8 cellular contexts compared by ENCODE assay signal in genomic region chr19:4124638-4125037, GRCh38. TPM values are rescaled to one million over a fixed set of nuclear protein-coding genes. Genes with fewer than 3 reads are reported as not detected.
DNase-seq lines count a peak whose midpoint lies in the region; ATAC-seq, FAIRE-seq and TF ChIP-seq lines count a peak whose summit lies in the region.

No MANE protein-coding gene starts in this region.

- TF ChIP-seq POLR2A in A549 (IDR thresholded peaks at IDR 0.05; ENCODE audit: low read length) (no peak), body of pancreas (IDR thresholded peaks at IDR 0.05) (no peak)

- peaks cover 2 to 3% of the 10 kb centered on the region in 2 donors for H3K36me3 ChIP-seq in mucosa of rectum (ENCODE audit: control insufficient read depth in 2 of 2, insufficient read depth in 2 of 2, low read length in 2 of 2)
- H3K36me3 ChIP-seq in body of pancreas (replicated peaks in 1 of 2; ENCODE audit: insufficient read depth in 1 of 2, low read depth in 2 of 2): no peaks in the 10 kb centered on the region

- POLR2A ChIA-PET in A549 (lab: Yijun Ruan, JAX): interaction anchor here (0.7 kb wide), 1 partner anchor 108 kb away, joined by 8 read pairs; no protein-coding TSS in a partner anchor

- H3K4me1 ChIP-seq in A549 (peaks cover 16% of the 10 kb centered on the region), mucosa of rectum (ENCODE audit: control insufficient read depth in 2 of 2, insufficient read depth in 2 of 2, low read length in 2 of 2) (peaks cover 16 to 29% of the 10 kb centered on the region in 2 donors), body of pancreas (peaks cover 16% of the 10 kb centered on the region)

- intact Hi-C loops in body of pancreas (cut with DNase I): no loop called here

- TF ChIP-seq CTCF in A549 (IDR thresholded peaks at IDR 0.05): no peak
- TF ChIP-seq CTCF in HL-60 (IDR thresholded peaks at IDR 0.05; ENCODE audit: insufficient read depth, low read length): no peak
- no peak for TF ChIP-seq CTCF in astrocyte of the cerebellum (IDR thresholded peaks at IDR 0.05; ENCODE audit: low read depth, low read length, missing control alignments)
- no peak for TF ChIP-seq CTCF in omental fat pad (IDR thresholded peaks at IDR 0.05)
- no peak for TF ChIP-seq CTCF in body of pancreas (IDR thresholded peaks at IDR 0.05)

- H3K27me3 ChIP-seq in HL-60 (ENCODE audit: insufficient read depth, poor library complexity, severe bottlenecking) (no peaks in the 10 kb centered on the region), mucosa of rectum (ENCODE audit: control insufficient read depth in 2 of 2, insufficient read depth in 2 of 2, low read length in 2 of 2) (no peaks in the 10 kb centered on the region), body of pancreas (no peaks in the 10 kb centered on the region)

- 55% methylated on average over 8 of the region's 8 CpGs for WGBS in A549 (ENCODE audit: missing lambda C conversion rate)
- 44 to 47% methylated on average over 8 of the region's 8 CpGs for WGBS in body of pancreas, 2 donors

- no peak for TF ChIP-seq EP300 in A549 (IDR thresholded peaks at IDR 0.05)

- CTCF ChIA-PET in A549 (lab: Yijun Ruan, JAX): no interaction called here

- in situ Hi-C loops in astrocyte of the cerebellum (cut with HindIII; ENCODE audit: low sequenced_read_pairs): no loop called here

- peak overlapping the region; percentile 98 for H3K4me2 ChIP-seq in A549

- peak overlapping the region; percentile 89 for H3K4me3 ChIP-seq in A549
- no peak overlapping the region for H3K4me3 ChIP-seq in HL-60 (replicated peaks; ENCODE audit: insufficient read depth, low read length)
- peak overlapping the region; percentile 76 for H3K4me3 ChIP-seq in astrocyte of the cerebellum (ENCODE audit: low read depth, low read length)
- peak overlapping the region in 1 of 2 donors; percentile 78 for H3K4me3 ChIP-seq in mucosa of rectum (ENCODE audit: low read length in 2 of 2)
- H3K4me3 ChIP-seq in body of pancreas: no peak overlapping the region

- FAIRE-seq in A549 (lab: Jason Lieb, UNC): no peak

- no peak for TF ChIP-seq RAD21 in A549 (conservative IDR thresholded peaks at IDR 0.05 in 1 of 2, IDR thresholded peaks at IDR 0.05 in 1 of 2)

- ATAC-seq in A549 (peak in 1 of 2 experiments; percentile 17; a peak in 2 of 6 replicates), omental fat pad (ENCODE audit: low FRiP score) (no peak), body of pancreas (no peak), HG03097 (IDR thresholded peaks at IDR 0.05; ENCODE audit: low FRiP score, unreplicated experiment) (no peak), HG03571 (IDR thresholded peaks at IDR 0.05; ENCODE audit: unreplicated experiment) (no peak)

- H3K9me3 ChIP-seq in A549 (no peaks in the 10 kb centered on the region), mucosa of rectum (ENCODE audit: control insufficient read depth in 2 of 2, low read length in 2 of 2) (no peaks in the 10 kb centered on the region), body of pancreas (no peaks in the 10 kb centered on the region)

- H3K27ac ChIP-seq in A549 (peak overlapping the region; percentile 88 to 96), HL-60 (replicated peaks) (peak overlapping the region; percentile 48), mucosa of rectum (ENCODE audit: low read depth in 2 of 2, low read length in 2 of 2) (no peak overlapping the region), body of pancreas (peak overlapping the region in 1 of 4 donors; percentile 67)

- H3K9ac ChIP-seq in mucosa of rectum (ENCODE audit: low read depth in 1 of 2, low read length in 2 of 2): peak overlapping the region; percentile 85 to 91

- no peak for DNase-seq in A549 (ENCODE audit: low read depth in 1 of 2, low spot score in 1 of 2)
- DNase-seq in HL-60 (ENCODE audit: low read depth in 1 of 2, low spot score in 1 of 2): no peak
- DNase-seq in astrocyte of the cerebellum (ENCODE audit: low read depth): no peak
- no peak for DNase-seq in omental fat pad (ENCODE audit: low spot score)
- no peak for DNase-seq in body of pancreas

TF ChIP-seq in A549, 52 proteins besides CTCF, POLR2A, EP300 and RAD21:
- TF ChIP-seq, protein P1, sequence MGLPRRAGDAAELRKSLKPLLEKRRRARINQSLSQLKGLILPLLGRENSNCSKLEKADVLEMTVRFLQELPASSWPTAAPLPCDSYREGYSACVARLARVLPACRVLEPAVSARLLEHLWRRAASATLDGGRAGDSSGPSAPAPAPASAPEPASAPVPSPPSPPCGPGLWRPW (IDR thresholded peaks at IDR 0.05): no peak
- TF ChIP-seq CHD4 (IDR thresholded peaks at IDR 0.05; ENCODE audit: borderline replicate concordance) (no peak), CEBPB (IDR thresholded peaks at IDR 0.05) (no peak), HOXA7 (CRISPR knock-in tag; IDR thresholded peaks at IDR 0.05) (no peak), MYC (IDR thresholded peaks at IDR 0.05; ENCODE audit: borderline replicate concordance, low read length) (no peak), RFX5 (IDR thresholded peaks at IDR 0.05) (no peak), EHMT2 (IDR thresholded peaks at IDR 0.05; ENCODE audit: low read depth) (no peak)

RNA-seq across cellular contexts. Expression of gene MAP2K2, which starts 0.7 kb away (rescaled TPM):
- 40.4 and 41.7 TPM in 2 replicates for polyA plus RNA-seq in A549 (2011; rRNA removed)
- 129 and 151 TPM in 2 replicates for polyA plus RNA-seq in A549 (2012; cell fraction: cytosol; rRNA removed)
- polyA plus RNA-seq in A549 (2012; cell fraction: nucleus; rRNA removed): 146 and 171 TPM in 2 replicates
- polyA plus RNA-seq in A549 (2017; fragmentation: RNase III; extraction: RNeasy Plus Mini Kit Qiagen cat#74134 plus additional on column Dnase treatment): 98.5 to 116 TPM (median 115 TPM) in 3 replicates
- polyA minus RNA-seq in A549 (2011; rRNA and poly(A)+ RNA removed): 51.6 and 58.5 TPM in 2 replicates
- total RNA-seq in omental fat pad: 10 to 100 TPM; 47.4 to 65.2 (median 61.4) TPM
- total RNA-seq in body of pancreas: 10 to 100 TPM; 56.8 to 92.0 TPM

RNA-seq across cellular contexts. Expression of gene CREB3L3, which starts 28.8 kb away (rescaled TPM):
- polyA plus RNA-seq in A549 (2011; rRNA removed): 0.05 and 0.07 TPM in 2 replicates
- 0.01 and 0.04 TPM in 2 replicates for polyA plus RNA-seq in A549 (2012; cell fraction: cytosol; rRNA removed)
- polyA plus RNA-seq in A549 (2012; cell fraction: nucleus; rRNA removed): 0.09 TPM in 1 of 2 replicates, not detected in the other
- polyA plus RNA-seq in A549 (2017; fragmentation: RNase III; extraction: RNeasy Plus Mini Kit Qiagen cat#74134 plus additional on column Dnase treatment): 0.05 to 0.20 TPM (median 0.08 TPM) in 3 replicates
- 0.45 TPM in 1 of 2 replicates, not detected in the other for polyA minus RNA-seq in A549 (2011; rRNA and poly(A)+ RNA removed)
- not detected for total RNA-seq in omental fat pad
- total RNA-seq in body of pancreas: under 1 TPM in 1 of 2 donors, not detected in 1; 0.52 TPM

RNA-seq across cellular contexts. Expression of gene SIRT6, which starts 57.7 kb away (rescaled TPM):
- 10.2 and 11.7 TPM in 2 replicates for polyA plus RNA-seq in A549 (2011; rRNA removed)
- polyA plus RNA-seq in A549 (2012; cell fraction: cytosol; rRNA removed): 33.0 and 36.6 TPM in 2 replicates
- 71.9 and 111 TPM in 2 replicates for polyA plus RNA-seq in A549 (2012; cell fraction: nucleus; rRNA removed)
- 20.2 to 22.6 TPM (median 21.6 TPM) in 3 replicates for polyA plus RNA-seq in A549 (2017; fragmentation: RNase III; extraction: RNeasy Plus Mini Kit Qiagen cat#74134 plus additional on column Dnase treatment)
- polyA minus RNA-seq in A549 (2011; rRNA and poly(A)+ RNA removed): 5.5 and 7.5 TPM in 2 replicates
- total RNA-seq in omental fat pad: 10 to 100 TPM; 15.0 to 29.6 (median 21.0) TPM
- total RNA-seq in body of pancreas: 10 to 100 TPM; 13.2 to 54.1 TPM

RNA-seq across cellular contexts. Expression of gene ANKRD24, which starts 57.9 kb away (rescaled TPM):
- polyA plus RNA-seq in A549 (2011; rRNA removed) (0.12 and 0.28 TPM in 2 replicates), A549 (2017; fragmentation: RNase III; extraction: RNeasy Plus Mini Kit Qiagen cat#74134 plus additional on column Dnase treatment) (0.28 to 0.54 TPM (median 0.36 TPM) in 3 replicates)
- polyA plus RNA-seq in A549 (2012; cell fraction: cytosol; rRNA removed): 0.09 TPM in 2 replicates
- polyA plus RNA-seq in A549 (2012; cell fraction: nucleus; rRNA removed): 0.71 and 0.88 TPM in 2 replicates
- 0.10 and 0.21 TPM in 2 replicates for polyA minus RNA-seq in A549 (2011; rRNA and poly(A)+ RNA removed)
- total RNA-seq in omental fat pad (1 to 10 TPM in 2 of 4 donors, under 1 TPM in 2; 0.88 to 1.2 (median 1.0) TPM), body of pancreas (1 to 10 TPM; 2.1 to 3.6 TPM)

RNA-seq across cellular contexts. Expression of gene ZBTB7A, which starts 57.9 kb away (rescaled TPM):
- polyA plus RNA-seq in A549 (2011; rRNA removed) (2.2 and 2.3 TPM in 2 replicates), A549 (2017; fragmentation: RNase III; extraction: RNeasy Plus Mini Kit Qiagen cat#74134 plus additional on column Dnase treatment) (10.2 to 11.6 TPM (median 11.4 TPM) in 3 replicates)
- 7.0 and 12.5 TPM in 2 replicates for polyA plus RNA-seq in A549 (2012; cell fraction: cytosol; rRNA removed)
- 15.8 and 26.9 TPM in 2 replicates for polyA plus RNA-seq in A549 (2012; cell fraction: nucleus; rRNA removed)
- 2.6 and 3.7 TPM in 2 replicates for polyA minus RNA-seq in A549 (2011; rRNA and poly(A)+ RNA removed)
- total RNA-seq in omental fat pad (10 to 100 TPM; 33.3 to 53.3 (median 38.4) TPM), body of pancreas (10 to 100 TPM; 30.9 to 31.3 TPM)

Comparison
In these comparisons a context has a peak if more than half of its experiments do, and no peak if none do; other contexts are left out.
1. H3K27ac ChIP-seq: peak in A549 (2 of 2) and HL-60 (single experiment); none in mucosa of rectum (0 of 2).
2. H3K4me3 ChIP-seq: peak in A549 (single experiment) and astrocyte of the cerebellum (single experiment); none in HL-60 (single experiment) and body of pancreas (0 of 2).